ENCODE assay signal across 19 cellular contexts in genomic region chr15:99307735-99308134, GRCh38. TPM values are rescaled to one million over a fixed set of nuclear protein-coding genes. Genes with fewer than 3 reads are reported as not detected.
DNase-seq lines count a peak whose midpoint lies in the region; ATAC-seq, FAIRE-seq and TF ChIP-seq lines count a peak whose summit lies in the region.
"Had no signal": no experiment of that assay in that cellular context is flagged by ENCODE, and none has a peak within 500 bp of the region (broad histone marks: within the 10 kb centered on the region; RNA-seq: fewer than 3 reads in every experiment).

No MANE protein-coding gene starts in this region.

- H3K4me3 ChIP-seq in MG63 (peak overlapping the region; percentile 34), bronchial epithelial cell (ENCODE audit: low read depth, low read length) (no peak overlapping the region), osteoblast (ENCODE audit: insufficient read depth, low read length) (peak overlapping the region; percentile 20)
- H3K4me3 ChIP-seq: lung, testis had no signal

- peaks cover 20% of the 10 kb centered on the region for H3K4me1 ChIP-seq in osteoblast (ENCODE audit: insufficient read depth, low read length)
- H3K4me1 ChIP-seq: BE2C had no signal

- H3K27me3 ChIP-seq in MG63 (no peaks in the 10 kb centered on the region), bronchial epithelial cell (ENCODE audit: control insufficient read depth, insufficient read depth, low read length) (no peaks in the 10 kb centered on the region), osteoblast (ENCODE audit: insufficient read depth, low read length) (no peaks in the 10 kb centered on the region)
- H3K27me3 ChIP-seq: BE2C, testis had no signal

- no peak for ATAC-seq in stimulated activated naive CD8-positive, alpha-beta T cell treated with anti-CD3 and anti-CD28 coated beads, Interleukin-15, Interleukin-2, amounts not matched to agents 100 U/mL and 50 U/mL, for 24 hours
- ATAC-seq in HG03571 (IDR thresholded peaks at IDR 0.05; ENCODE audit: unreplicated experiment) (no peak), GM19452 (IDR thresholded peaks at IDR 0.05; ENCODE audit: unreplicated experiment) (no peak)
- ATAC-seq: activated CD4-positive, alpha-beta T cell treated with anti-CD3 and anti-CD28 coated beads for 36 hours; Panc1 had no signal

- H2AFZ ChIP-seq in osteoblast (ENCODE audit: low read length) = peak overlapping the region; percentile 66

- TF ChIP-seq CTCF in D721Med (IDR thresholded peaks at IDR 0.05; ENCODE audit: insufficient read depth, missing control alignments) (no peak), bronchial epithelial cell (IDR thresholded peaks at IDR 0.05; ENCODE audit: insufficient read depth, low read length, severe bottlenecking) (no peak), osteoblast (IDR thresholded peaks at IDR 0.05; ENCODE audit: extremely low read depth, low read depth, low read length) (no peak)

- H3K27ac ChIP-seq in osteoblast (ENCODE audit: low read depth, low read length) = peak overlapping the region; percentile 47
- H3K27ac ChIP-seq: testis had no signal

- no peaks in the 10 kb centered on the region for H3K79me2 ChIP-seq in osteoblast (ENCODE audit: insufficient read depth, low read length)

- FAIRE-seq in D721Med (lab: Jason Lieb, UNC) = peak; percentile 11
- FAIRE-seq in bronchial epithelial cell (lab: Jason Lieb, UNC) = no peak
- FAIRE-seq: colon had no signal

- no peaks in the 10 kb centered on the region for H4K20me1 ChIP-seq in osteoblast (ENCODE audit: insufficient read depth, low read length)

- peak overlapping the region; percentile 46 for H3K4me2 ChIP-seq in osteoblast (ENCODE audit: insufficient read depth, low read length)

- no peaks in the 10 kb centered on the region for H3K36me3 ChIP-seq in MG63
- no peaks in the 10 kb centered on the region for H3K36me3 ChIP-seq in bronchial epithelial cell (ENCODE audit: control insufficient read depth, insufficient read depth, low read length)
- H3K36me3 ChIP-seq in osteoblast (ENCODE audit: insufficient read depth, low read length) = no peaks in the 10 kb centered on the region
- H3K36me3 ChIP-seq: BE2C had no signal

- DNase-seq in D721Med (ENCODE audit: insufficient read length, low spot score) (no peak), MG63 (peak; percentile 9), bronchial epithelial cell (ENCODE audit: low read depth) (peak; percentile 7), osteoblast (ENCODE audit: insufficient read length, low spot score, missing footprints) (no peak), NCI-H524 treated with DMSO at 0.1 percent for 48 hours (lab: John Stamatoyannopoulos, UW) (no peak)
- no peak for DNase-seq in stimulated activated naive CD8-positive, alpha-beta T cell treated with anti-CD3 and anti-CD28 coated beads, Interleukin-15, Interleukin-2, amounts not matched to agents 100 U/mL and 50 U/mL, for 24 hours
- DNase-seq: activated CD4-positive, alpha-beta T cell treated with anti-CD3 and anti-CD28 coated beads for 36 hours; activated T-cell treated with anti-CD3 and anti-CD28 coated beads for 4 hours; BE2C; NCI-H1092; NCI-H345; nucleus accumbens; stimulated activated CD4-positive, alpha-beta T cell treated with anti-CD3 and anti-CD28 coated beads, Interleukin-15, amount 100 ng/mL, for 24 hours; testis had no signal

- H3K9me3 ChIP-seq in MG63 = peaks cover 10% of the 10 kb centered on the region
- peaks cover 2% of the 10 kb centered on the region for H3K9me3 ChIP-seq in osteoblast (ENCODE audit: low read depth, low read length)
- H3K9me3 ChIP-seq: BE2C, testis had no signal

RNA-seq across cellular contexts. Expression of gene LRRC28, which starts 56.5 kb away (rescaled TPM):
- 14.3 and 32.9 TPM in 2 replicates for total RNA-seq in MG63 (2014; rRNA removed; shearing (Covaris generic); ENCODE audit: low replicate concordance)
- total RNA-seq in bronchial epithelial cell (15.8 and 17.0 TPM in 2 replicates), osteoblast (32.6 and 32.7 TPM in 2 replicates)

RNA-seq across cellular contexts. Expression of gene TTC23, which starts 58.4 kb away (rescaled TPM):
- 6.7 and 12.2 TPM in 2 replicates for total RNA-seq in MG63 (2014; rRNA removed; shearing (Covaris generic); ENCODE audit: low replicate concordance)
- 10.0 and 16.6 TPM in 2 replicates for total RNA-seq in bronchial epithelial cell
- 21.7 and 27.4 TPM in 2 replicates for total RNA-seq in osteoblast

Comparison
In these comparisons a context has a peak if more than half of its experiments do, and no peak if none do; other contexts are left out.
1. DNase-seq: peak in MG63 (single experiment) and bronchial epithelial cell (single experiment); none in D721Med (single experiment), osteoblast (single experiment), stimulated activated naive CD8-positive, alpha-beta T cell treated with anti-CD3 and anti-CD28 coated beads, Interleukin-15, Interleukin-2, amounts not matched to agents 100 U/mL and 50 U/mL, for 24 hours (single experiment) and NCI-H524 treated with DMSO at 0.1 percent for 48 hours (single experiment).